ENCODE assay signal across 11 cellular contexts in the genomic region with DNA sequence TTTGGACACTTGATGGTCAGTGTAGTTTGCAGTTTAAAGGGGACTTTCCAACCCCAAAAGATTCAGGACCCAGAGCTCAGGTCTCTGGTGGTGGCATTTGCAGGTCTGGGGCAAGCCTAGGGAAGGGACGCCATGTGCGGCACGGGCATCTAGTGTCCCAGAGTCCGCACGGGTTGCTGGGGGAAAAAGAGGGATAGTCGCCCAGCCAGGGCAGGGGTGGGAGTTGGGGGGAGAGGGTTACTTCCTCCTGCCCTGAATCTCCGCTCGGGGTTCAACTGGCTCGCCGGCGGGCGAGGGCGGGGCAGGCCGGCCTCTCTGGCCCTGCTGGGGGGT. TPM values are rescaled to one million over a fixed set of nuclear protein-coding genes. Genes with fewer than 3 reads are reported as not detected.
DNase-seq lines count a peak whose midpoint lies in the region; ATAC-seq and TF ChIP-seq lines count a peak whose summit lies in the region.
"Had no signal": no experiment of that assay in that cellular context is flagged by ENCODE, and none has a peak within 500 bp of the region (broad histone marks: within the 10 kb centered on the region; RNA-seq: fewer than 3 reads in every experiment).

No MANE protein-coding gene starts in this region.

- peak overlapping the region in 2 of 10 experiments; percentile 53 to 55; a peak in 2 of 20 replicates for H3K4me3 ChIP-seq in BLaER1 treated with 17β-estradiol and CSF1 and Interleukin-3, amounts not matched to agents 10 nM and 100 nM
- H3K4me3 ChIP-seq in HUES64 (ENCODE audit: low read length) = peak overlapping the region; percentile 60
- peak overlapping the region; percentile 45 for H3K4me3 ChIP-seq in fibroblast of villous mesenchyme (ENCODE audit: low read depth, low read length)

- H3K4me2 ChIP-seq in BLaER1 treated with 17β-estradiol and CSF1 and Interleukin-3, amounts not matched to agents 10 nM and 100 nM = peak overlapping the region in 7 of 11 experiments; percentile 57 to 87 (median 80); a peak in 10 of 22 replicates

- TF ChIP-seq CTCF in fibroblast of villous mesenchyme (IDR thresholded peaks at IDR 0.05; ENCODE audit: insufficient read depth, low read depth, low read length) = no peak
- TF ChIP-seq CTCF in osteocyte (IDR thresholded peaks at IDR 0.05) = no peak
- no peak for TF ChIP-seq CTCF in CD14-positive monocyte (IDR thresholded peaks at IDR 0.05)

- H3K36me3 ChIP-seq in BLaER1 treated with 17β-estradiol and CSF1 and Interleukin-3, amounts not matched to agents 10 nM and 100 nM = no peaks in the 10 kb centered on the region
- H3K36me3 ChIP-seq in HUES64 (ENCODE audit: insufficient read depth, low read length) = no peaks in the 10 kb centered on the region

- peaks cover 17 to 53% (median 45%) of the 10 kb centered on the region in 10 experiments for H3K4me1 ChIP-seq in BLaER1 treated with 17β-estradiol and CSF1 and Interleukin-3, amounts not matched to agents 10 nM and 100 nM
- no peaks in the 10 kb centered on the region for H3K4me1 ChIP-seq in HUES64 (ENCODE audit: insufficient read depth, low read length)

- H3K27ac Mint-ChIP-seq in osteocyte (ENCODE audit: unreplicated experiment) (no peak overlapping the region), CD14-positive monocyte (peak overlapping the region in 1 of 7 donors; percentile 69)

- H3K36me3 Mint-ChIP-seq in osteocyte (ENCODE audit: unreplicated experiment) (no peaks in the 10 kb centered on the region), CD14-positive monocyte (peaks cover 0 to 9% of the 10 kb centered on the region in 2 donors)

- WGBS in HUES64 = 9% methylated on average over 14 of the region's 14 CpGs

- peaks cover 6% of the 10 kb centered on the region for H3K9me3 Mint-ChIP-seq in osteocyte (ENCODE audit: unreplicated experiment)
- H3K9me3 Mint-ChIP-seq in CD14-positive monocyte = peaks cover 0 to 11% (median 3%) of the 10 kb centered on the region in 7 donors

- H3K9ac ChIP-seq in BLaER1 treated with 17β-estradiol and CSF1 and Interleukin-3, amounts not matched to agents 10 nM and 100 nM = no peak overlapping the region
- H3K9ac ChIP-seq in HUES64 (ENCODE audit: low read depth, low read length) = no peak overlapping the region

- H3K27me3 Mint-ChIP-seq in osteocyte (ENCODE audit: unreplicated experiment) (peaks cover 58% of the 10 kb centered on the region), CD14-positive monocyte (ENCODE audit: low read depth in 3 of 3) (peaks cover 53 to 70% (median 58%) of the 10 kb centered on the region in 3 donors)

- ATAC-seq in HG02885 (IDR thresholded peaks at IDR 0.05; ENCODE audit: poor library complexity, unreplicated experiment) (no peak), HG02840 (IDR thresholded peaks at IDR 0.05; ENCODE audit: low FRiP score, unreplicated experiment) (no peak), HG02763 (IDR thresholded peaks at IDR 0.05; ENCODE audit: unreplicated experiment) (no peak)

- 0 out of 22 replicates have a peak, but pooled peaks cover 0 to under 1% (median 0%) of the 10 kb centered on the region in 11 experiments for H3K9me3 ChIP-seq in BLaER1 treated with 17β-estradiol and CSF1 and Interleukin-3, amounts not matched to agents 10 nM and 100 nM (replicated peaks in 1 of 11)
- no peaks in the 10 kb centered on the region for H3K9me3 ChIP-seq in HUES64 (ENCODE audit: insufficient read depth, low read depth, low read length)

- no peak overlapping the region for H3K27ac ChIP-seq in BLaER1 treated with 17β-estradiol and CSF1 and Interleukin-3, amounts not matched to agents 10 nM and 100 nM
- H3K27ac ChIP-seq in HUES64 (ENCODE audit: low read depth, low read length) = no peak overlapping the region

- H4K20me1 ChIP-seq in BLaER1 treated with 17β-estradiol and CSF1 and Interleukin-3, amounts not matched to agents 10 nM and 100 nM = peaks cover 0 to 7% (median 0%) of the 10 kb centered on the region in 11 experiments; a peak in 3 of 22 replicates

- H3K4me3 Mint-ChIP-seq in osteocyte (ENCODE audit: unreplicated experiment) = peak overlapping the region; percentile 72
- H3K4me3 Mint-ChIP-seq in CD14-positive monocyte = peak overlapping the region in 1 of 2 donors; percentile 84

- peaks cover 35 to 49% (median 43%) of the 10 kb centered on the region in 11 experiments for H3K27me3 ChIP-seq in BLaER1 treated with 17β-estradiol and CSF1 and Interleukin-3, amounts not matched to agents 10 nM and 100 nM
- peaks cover 64% of the 10 kb centered on the region for H3K27me3 ChIP-seq in HUES64 (ENCODE audit: insufficient read depth, low read length)

- H3K4me1 Mint-ChIP-seq in osteocyte (ENCODE audit: unreplicated experiment) (peaks cover 24% of the 10 kb centered on the region), CD14-positive monocyte (peaks cover 12% of the 10 kb centered on the region)

- intact Hi-C loops in CD14-positive monocyte (cut with micrococcal nuclease) = no loop called here

- DNase-seq in fibroblast of villous mesenchyme (ENCODE audit: low read depth) = no peak
- no peak for DNase-seq in osteocyte (ENCODE audit: extremely low spot score, unreplicated experiment)
- DNase-seq in CD14-positive monocyte (ENCODE audit: low spot score) = no peak
- DNase-seq: foreskin melanocyte had no signal

RNA-seq across cellular contexts. Expression of gene CA7, which starts 0.2 kb away (rescaled TPM):
- 0.40 TPM for polyA plus RNA-seq in HUES64 (2013, experiment 1 of 2)
- polyA plus RNA-seq in HUES64 (2013, experiment 2 of 2) = 0.89 TPM
- not detected in 2 replicates for total RNA-seq in fibroblast of villous mesenchyme
- total RNA-seq in osteocyte = not detected in 2 replicates
- polyA plus RNA-seq in CD14-positive monocyte = not detected
- total RNA-seq: omental fat pad; T-helper 1 cell treated with Interleukin-12 subunit alpha and Interleukin-12 subunit beta and Interleukin-4 antibody, amounts not matched to agents 30 ng/mL and 1 ng/mL, for 36 hours had no signal

RNA-seq across cellular contexts. Expression of gene NAE1, which starts 13.2 kb away (rescaled TPM):
- polyA plus RNA-seq in HUES64 (2013, experiment 1 of 2) = 168 TPM
- polyA plus RNA-seq in HUES64 (2013, experiment 2 of 2) = 161 TPM
- 67.6 and 91.1 TPM in 2 replicates for total RNA-seq in fibroblast of villous mesenchyme
- total RNA-seq in osteocyte = 64.4 and 65.0 TPM in 2 replicates
- 10 to 100 TPM; 16.8 to 18.6 TPM for polyA plus RNA-seq in CD14-positive monocyte

RNA-seq across cellular contexts. Expression of gene PDP2, which starts 36.3 kb away (rescaled TPM):
- polyA plus RNA-seq in HUES64 (2013, experiment 1 of 2) = 11.3 TPM
- 13.8 TPM for polyA plus RNA-seq in HUES64 (2013, experiment 2 of 2)
- total RNA-seq in fibroblast of villous mesenchyme = 17.4 and 25.9 TPM in 2 replicates
- 16.5 and 17.4 TPM in 2 replicates for total RNA-seq in osteocyte
- not detected for polyA plus RNA-seq in CD14-positive monocyte

RNA-seq across cellular contexts. Expression of gene TERB1, which starts 42.6 kb away (rescaled TPM):
- polyA plus RNA-seq in HUES64 (2013, experiment 1 of 2) = not detected
- polyA plus RNA-seq in HUES64 (2013, experiment 2 of 2) = not detected
- under 0.01 TPM in 1 of 2 replicates, not detected in the other for total RNA-seq in fibroblast of villous mesenchyme
- total RNA-seq in osteocyte = 0.18 and 0.43 TPM in 2 replicates
- not detected for polyA plus RNA-seq in CD14-positive monocyte
- total RNA-seq: omental fat pad; T-helper 1 cell treated with Interleukin-12 subunit alpha and Interleukin-12 subunit beta and Interleukin-4 antibody, amounts not matched to agents 30 ng/mL and 1 ng/mL, for 36 hours had no signal
